In genomic region chr3:58028902-58029301, GRCh38 we compare ENCODE assay signal across 19 cellular contexts. TPM values are rescaled to one million over a fixed set of nuclear protein-coding genes. Genes with fewer than 3 reads are reported as not detected.
DNase-seq lines count a peak whose midpoint lies in the region; ATAC-seq and TF ChIP-seq lines count a peak whose summit lies in the region.
"Had no signal": no experiment of that assay in that cellular context is flagged by ENCODE, and none has a peak within 500 bp of the region (broad histone marks: within the 10 kb centered on the region; RNA-seq: fewer than 3 reads in every experiment).

No MANE protein-coding gene starts in this region.

- H3K4me1 Mint-ChIP-seq in nephron progenitor cell, result peaks cover 65% of the 10 kb centered on the region

- DNase-seq in Caki2 (ENCODE audit: low read depth) (peak; percentile 51), nephron progenitor cell (no peak), NCI-H2171 treated with DMSO at 0.1 percent for 48 hours (lab: John Stamatoyannopoulos, UW) (no peak)
- DNase-seq: Caco-2; CD4-positive, CD25-positive, alpha-beta regulatory T cell; EL; H7; MV-4-11; NCI-H1417; NCI-H187 treated with DMSO at 0.1 percent for 48 hours; NCI-H748 treated with DMSO at 0.1 percent for 48 hours; Peyer's patch; SHP77; SK-N-SH had no signal

- H3K4me3 Mint-ChIP-seq in nephron progenitor cell, result no peak overlapping the region
- H3K4me3 Mint-ChIP-seq: CD4-positive, CD25-positive, alpha-beta regulatory T cell had no signal

- peak overlapping the region; percentile 61 for H3K27ac Mint-ChIP-seq in nephron progenitor cell

- no peaks in the 10 kb centered on the region for H3K9me3 Mint-ChIP-seq in nephron progenitor cell

- in situ Hi-C loops in Caki2 (cut with HindIII; ENCODE audit: low pct_unique_long_range_greater_than_20kb, low sequenced_read_pairs), result no loop called here

- no peak for ATAC-seq in GM18861 (IDR thresholded peaks at IDR 0.05; ENCODE audit: unreplicated experiment)
- ATAC-seq in GM21423 (IDR thresholded peaks at IDR 0.05; ENCODE audit: unreplicated experiment), result no peak

- no peak for TF ChIP-seq CTCF in 22Rv1 (IDR thresholded peaks at IDR 0.05)
- TF ChIP-seq CTCF in VCaP (conservative IDR thresholded peaks at IDR 0.05), result no peak
- no peak for TF ChIP-seq CTCF in nephron progenitor cell (IDR thresholded peaks at IDR 0.05)

- H3K27me3 Mint-ChIP-seq in nephron progenitor cell (ENCODE audit: low read depth, poor library complexity), result peaks cover 2% of the 10 kb centered on the region
- H3K27me3 Mint-ChIP-seq: CD4-positive, CD25-positive, alpha-beta regulatory T cell had no signal

- peaks cover 4% of the 10 kb centered on the region for H3K36me3 Mint-ChIP-seq in nephron progenitor cell (ENCODE audit: low read depth)

- 0 out of 2 replicates have a peak overlapping the region, but pooled peaks have one; percentile 26 for H3K27ac ChIP-seq in 22Rv1
- H3K27ac ChIP-seq in VCaP, result peak overlapping the region; percentile 1; the same call in 1 of the 2 replicates
- H3K27ac ChIP-seq: HL-60, Peyer's patch had no signal

RNA-seq across cellular contexts. Expression of gene FLNB, which starts 20.7 kb away (rescaled TPM):
- total RNA-seq in Caki2 (2014; rRNA removed; shearing (Covaris generic); ENCODE audit: low replicate concordance), result 173 and 197 TPM in 2 replicates
